9 cellular contexts compared by ENCODE assay signal in genomic region chr1:171252482-171252881, GRCh38. TPM values are rescaled to one million over a fixed set of nuclear protein-coding genes. Genes with fewer than 3 reads are reported as not detected.
DNase-seq lines count a peak whose midpoint lies in the region; ATAC-seq and TF ChIP-seq lines count a peak whose summit lies in the region.
"Had no signal": no experiment of that assay in that cellular context is flagged by ENCODE, and none has a peak within 500 bp of the region (broad histone marks: within the 10 kb centered on the region; RNA-seq: fewer than 3 reads in every experiment).

No MANE protein-coding gene starts in this region.

- no peaks in the 10 kb centered on the region for H3K36me3 Mint-ChIP-seq in activated B cell treated with CpG ODN at 0.5 μM for 24 hours (ENCODE audit: low read depth)

- H3K27ac Mint-ChIP-seq in activated B cell treated with CpG ODN at 0.5 μM for 24 hours: peak overlapping the region; percentile 36

- H3K4me1 ChIP-seq in right atrium auricular region (peaks cover 0 to 11% of the 10 kb centered on the region in 2 donors), tibial nerve (peaks cover 0 to 21% (median 4%) of the 10 kb centered on the region in 4 donors)
- H3K4me1 ChIP-seq in effector memory CD4-positive, alpha-beta T cell (ENCODE audit: control insufficient read depth, insufficient read depth, low read length, poor library complexity, severe bottlenecking): no peaks in the 10 kb centered on the region

- H3K27ac ChIP-seq in right atrium auricular region (no peak overlapping the region), tibial nerve (no peak overlapping the region)
- H3K27ac ChIP-seq in effector memory CD4-positive, alpha-beta T cell (ENCODE audit: insufficient read depth, low read length, poor library complexity, severe bottlenecking): no peak overlapping the region

- peaks cover 17% of the 10 kb centered on the region for H3K4me1 Mint-ChIP-seq in activated B cell treated with CpG ODN at 0.5 μM for 24 hours

- WGBS in tibial nerve, 2 donors: 65 to 81% methylated on average over 5 of the region's 5 CpGs

- intact Hi-C loops in activated B cell treated with CpG ODN at 0.5 μM for 24 hours (cut with micrococcal nuclease): loop anchor here (1.0 kb wide), 1 partner anchor 12 kb away; no protein-coding TSS in a partner anchor

- no peaks in the 10 kb centered on the region for H3K9me3 Mint-ChIP-seq in activated B cell treated with CpG ODN at 0.5 μM for 24 hours

- POLR2A ChIA-PET in activated B cell treated with CpG ODN at 0.5 μM for 24 hours (lab: Charles Lee): interaction anchor here (2.0 kb wide), 1 partner anchor 61 kb away, joined by 7 read pairs; the partner anchor contains the start of gene FMO4

- no peak for TF ChIP-seq EP300 in tibial nerve (IDR thresholded peaks at IDR 0.05)

- no peak for TF ChIP-seq CTCF in activated B cell treated with CpG ODN at 0.5 μM for 24 hours (IDR thresholded peaks at IDR 0.05)
- no peak for TF ChIP-seq CTCF in right atrium auricular region (IDR thresholded peaks at IDR 0.05)
- no peak for TF ChIP-seq CTCF in tibial nerve (IDR thresholded peaks at IDR 0.05)

- no peaks in the 10 kb centered on the region for H3K9me3 ChIP-seq in right atrium auricular region
- no peaks in the 10 kb centered on the region for H3K9me3 ChIP-seq in tibial nerve
- H3K9me3 ChIP-seq in effector memory CD4-positive, alpha-beta T cell (ENCODE audit: control insufficient read depth, low read length): no peaks in the 10 kb centered on the region

- ATAC-seq in GM19328 (IDR thresholded peaks at IDR 0.05; ENCODE audit: unreplicated experiment) (peak; percentile 91), HG03095 (IDR thresholded peaks at IDR 0.05; ENCODE audit: unreplicated experiment) (peak; percentile 93), activated B cell treated with CpG ODN at 0.5 μM for 24 hours (ENCODE audit: low read depth) (peak; percentile 68)

- H3K4me3 Mint-ChIP-seq in activated B cell treated with CpG ODN at 0.5 μM for 24 hours: peak overlapping the region; percentile 65

- no peaks in the 10 kb centered on the region for H3K36me3 ChIP-seq in right atrium auricular region
- H3K36me3 ChIP-seq in tibial nerve: no peaks in the 10 kb centered on the region
- H3K36me3 ChIP-seq in effector memory CD4-positive, alpha-beta T cell (ENCODE audit: control insufficient read depth, insufficient read depth, low read length): no peaks in the 10 kb centered on the region

- DNase-seq in DMS79 (lab: John Stamatoyannopoulos, UW) (peak; percentile 50), activated B cell treated with CpG ODN at 0.5 μM for 24 hours (peak; percentile 17), right atrium auricular region (ENCODE audit: low spot score) (no peak), tibial nerve (ENCODE audit: low spot score in 2 of 2) (no peak), LoVo (ENCODE audit: low spot score) (no peak)
- no peak for DNase-seq in effector memory CD4-positive, alpha-beta T cell
- DNase-seq: SIG-M5 had no signal

- CTCF ChIA-PET in activated B cell treated with CpG ODN at 0.5 μM for 24 hours (lab: Charles Lee): interaction anchor here (1.2 to 12.2 kb wide), 3 partner anchors 11 to 61 kb away, joined by 3 to 172 read pairs (median 3); partner anchors contain the start of gene FMO4

- TF ChIP-seq POLR2A in tibial nerve (IDR thresholded peaks at IDR 0.05): no peak

- no peaks in the 10 kb centered on the region for H3K27me3 ChIP-seq in right atrium auricular region
- H3K27me3 ChIP-seq in tibial nerve: peaks cover 0 to 10% of the 10 kb centered on the region in 2 donors
- peaks cover 13% of the 10 kb centered on the region for H3K27me3 ChIP-seq in effector memory CD4-positive, alpha-beta T cell (replicated peaks; ENCODE audit: control insufficient read depth, insufficient read depth, low read length, poor library complexity, severe bottlenecking)

- H3K4me3 ChIP-seq in right atrium auricular region (no peak overlapping the region), tibial nerve (no peak overlapping the region)
- H3K4me3 ChIP-seq in effector memory CD4-positive, alpha-beta T cell (ENCODE audit: insufficient read depth, low read depth, low read length, poor library complexity, severe bottlenecking): no peak overlapping the region

- H3K27me3 Mint-ChIP-seq in activated B cell treated with CpG ODN at 0.5 μM for 24 hours: peaks cover 4% of the 10 kb centered on the region

RNA-seq across cellular contexts. Expression of gene FMO1, which starts 4.2 kb away (rescaled TPM):
- total RNA-seq in activated B cell treated with CpG ODN at 0.5 μM for 24 hours (0.12 and 1.1 TPM in 2 replicates), right atrium auricular region (under 1 TPM; 0.37 to 0.47 TPM), tibial nerve (1 to 10 TPM in 1 of 4 donors, under 1 TPM in 3; 0.21 to 2.9 (median 0.67) TPM)

Comparison
In these comparisons a context has a peak if more than half of its experiments do, and no peak if none do; other contexts are left out.
1. DNase-seq: peak in DMS79 (single experiment) and activated B cell treated with CpG ODN at 0.5 μM for 24 hours (single experiment); none in right atrium auricular region (single experiment), tibial nerve (0 of 2), LoVo (single experiment) and effector memory CD4-positive, alpha-beta T cell (0 of 3).
2. Peak in every context shown above with its lines, with median percentiles within 50 percentile points of each other: ATAC-seq.